ENCODE assay signal across 12 cellular contexts in the genomic region with DNA sequence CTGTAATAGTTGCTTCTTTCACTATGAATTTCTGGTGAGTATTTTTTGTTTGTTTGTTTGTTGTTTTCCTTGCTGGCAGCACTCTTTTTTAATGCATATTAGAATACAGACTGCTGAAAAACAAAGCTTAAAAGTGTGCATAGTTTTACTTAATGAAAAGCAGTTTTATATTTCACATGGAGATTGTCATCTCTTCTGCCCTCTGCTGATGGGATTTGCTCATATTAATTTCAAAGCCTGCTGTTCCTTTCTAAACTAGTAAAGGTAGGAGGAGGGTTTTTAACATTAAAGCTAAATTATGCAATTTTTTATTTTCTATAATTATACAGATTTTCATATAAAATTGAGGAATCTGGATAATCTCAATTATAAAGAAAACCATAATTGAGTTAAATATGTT.
DNase-seq lines count a peak whose midpoint lies in the region; ATAC-seq and TF ChIP-seq lines count a peak whose summit lies in the region.
"Had no signal": no experiment of that assay in that cellular context is flagged by ENCODE, and none has a peak within 500 bp of the region (broad histone marks: within the 10 kb centered on the region; RNA-seq: fewer than 3 reads in every experiment).

No MANE protein-coding gene starts in this region.

- H3K9ac ChIP-seq in GM23248: no peak overlapping the region

- H3K36me3 ChIP-seq in GM23248 (ENCODE audit: low read depth): no peaks in the 10 kb centered on the region
- H3K36me3 ChIP-seq in osteoblast (ENCODE audit: insufficient read depth, low read length): no peaks in the 10 kb centered on the region
- H3K36me3 ChIP-seq: HAP-1 had no signal

- H3K9me2 ChIP-seq in GM23248 (ENCODE audit: insufficient read depth): no peaks in the 10 kb centered on the region

- H3K4me3 ChIP-seq in GM23248 (no peak overlapping the region), osteoblast (ENCODE audit: insufficient read depth, low read length) (no peak overlapping the region)
- H3K4me3 ChIP-seq: HAP-1, K562, mucosa of descending colon had no signal

- no peak overlapping the region for H3K4me3 Mint-ChIP-seq in chondrocyte (ENCODE audit: unreplicated experiment)

- no peaks in the 10 kb centered on the region for H3K4me1 ChIP-seq in GM23248 (ENCODE audit: insufficient read depth)
- H3K4me1 ChIP-seq in osteoblast (ENCODE audit: insufficient read depth, low read length): peaks cover 5% of the 10 kb centered on the region
- H3K4me1 ChIP-seq: HAP-1 had no signal

- H3K27me3 ChIP-seq in GM23248 (replicated peaks; ENCODE audit: insufficient read depth) (no peaks in the 10 kb centered on the region), osteoblast (ENCODE audit: insufficient read depth, low read length) (no peaks in the 10 kb centered on the region)

- no peak for ATAC-seq in GM18502 (IDR thresholded peaks at IDR 0.05; ENCODE audit: poor library complexity, unreplicated experiment)
- ATAC-seq: K562, mucosa of descending colon had no signal

- H3K27ac Mint-ChIP-seq in chondrocyte (ENCODE audit: unreplicated experiment): no peak overlapping the region

- DNase-seq in GM23248 (peak; percentile 39), NCI-H2171 (lab: John Stamatoyannopoulos, UW) (peak; percentile 30), chondrocyte (ENCODE audit: low spot score) (no peak), osteoblast (ENCODE audit: insufficient read length, low spot score, missing footprints) (no peak)
- no peak for DNase-seq in central memory CD4-positive, alpha-beta T cell
- DNase-seq in activated CD8-positive, alpha-beta memory T cell treated with anti-CD3 and anti-CD28 coated beads for 24 hours: no peak
- DNase-seq: activated T-cell treated with anti-CD3 and anti-CD28 coated beads for 4 hours, mucosa of descending colon had no signal

- in situ Hi-C loops in GM23248 (cut with MboI): no loop called here

- no peaks in the 10 kb centered on the region for H3K27me3 Mint-ChIP-seq in chondrocyte (ENCODE audit: low read depth)

- peaks cover 10% of the 10 kb centered on the region for H3K4me1 Mint-ChIP-seq in chondrocyte (ENCODE audit: low read depth)

- H3K4me2 ChIP-seq in GM23248 (ENCODE audit: unreplicated experiment): no peak overlapping the region
- H3K4me2 ChIP-seq in osteoblast (ENCODE audit: insufficient read depth, low read length): no peak overlapping the region

- peak; percentile 88 for TF ChIP-seq CTCF in chondrocyte (IDR thresholded peaks at IDR 0.05)
- TF ChIP-seq CTCF in osteoblast (IDR thresholded peaks at IDR 0.05; ENCODE audit: extremely low read depth, low read depth, low read length): peak; percentile 49

- no peaks in the 10 kb centered on the region for H3K79me2 ChIP-seq in GM23248 (ENCODE audit: insufficient read depth)
- H3K79me2 ChIP-seq in osteoblast (ENCODE audit: insufficient read depth, low read length): no peaks in the 10 kb centered on the region

- no peak overlapping the region for H3K27ac ChIP-seq in GM23248
- H3K27ac ChIP-seq in osteoblast (ENCODE audit: low read depth, low read length): no peak overlapping the region
- H3K27ac ChIP-seq: epithelial cell of prostate had no signal

- no peaks in the 10 kb centered on the region for H3K36me3 Mint-ChIP-seq in chondrocyte (ENCODE audit: low read depth)

- H2AFZ ChIP-seq in GM23248 (no peak overlapping the region), osteoblast (ENCODE audit: low read length) (no peak overlapping the region)

- H3K9me3 Mint-ChIP-seq in chondrocyte (ENCODE audit: low read depth): peaks cover 2% of the 10 kb centered on the region

- H3K9me3 ChIP-seq in GM23248 (ENCODE audit: low read depth): no peaks in the 10 kb centered on the region
- no peaks in the 10 kb centered on the region for H3K9me3 ChIP-seq in osteoblast (ENCODE audit: low read depth, low read length)
- H3K9me3 ChIP-seq: HAP-1, mucosa of descending colon had no signal

- no peaks in the 10 kb centered on the region for H4K20me1 ChIP-seq in GM23248 (ENCODE audit: insufficient read depth)
- no peaks in the 10 kb centered on the region for H4K20me1 ChIP-seq in osteoblast (ENCODE audit: insufficient read depth, low read length)

- no peaks in the 10 kb centered on the region for H3F3A ChIP-seq in GM23248 (ENCODE audit: insufficient read depth)

Comparison
In these comparisons a context has a peak if more than half of its experiments do, and no peak if none do; other contexts are left out.
1. DNase-seq: peak in GM23248 (single experiment) and NCI-H2171 (single experiment); none in chondrocyte (single experiment), osteoblast (single experiment), central memory CD4-positive, alpha-beta T cell (single experiment) and activated CD8-positive, alpha-beta memory T cell treated with anti-CD3 and anti-CD28 coated beads for 24 hours (single experiment).